Comparison of ENCODE assay signal across 22 cellular contexts in the genomic region with DNA sequence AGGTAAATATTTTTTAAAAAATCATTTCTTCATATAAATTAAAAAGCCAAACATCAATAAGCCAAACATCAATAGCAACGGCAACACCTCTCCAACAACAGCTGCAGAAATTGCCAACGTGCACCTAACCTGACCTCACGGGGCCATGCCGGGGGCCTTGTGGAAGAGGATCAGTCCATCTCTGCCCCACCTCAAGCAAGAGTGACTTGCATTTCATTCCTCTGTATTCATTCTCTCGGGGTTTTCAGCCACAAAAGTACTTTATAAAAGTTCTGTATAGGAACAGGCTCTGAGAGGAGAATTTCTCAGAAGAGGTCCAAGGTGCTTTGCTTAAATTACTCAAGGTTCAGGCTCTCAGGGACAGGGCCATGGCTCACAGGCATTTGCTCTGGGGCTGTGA.
A peak's percentile ranks its signal among the peaks of the same experiment; 100 is the strongest.
DNase-seq lines count a peak whose midpoint lies in the region; ATAC-seq lines count a peak whose summit lies in the region.
"Had no signal": no experiment of that assay in that cellular context is flagged by ENCODE, and none has a peak within 500 bp of the region (broad histone marks: within the 10 kb centered on the region; RNA-seq: fewer than 3 reads in every experiment).

No MANE protein-coding gene starts in this region.

- H3K4me1 Mint-ChIP-seq in activated CD4-positive, alpha-beta memory T cell treated with anti-CD3 and anti-CD28 coated beads for 36 hours (ENCODE audit: low read depth), result peaks cover 86% of the 10 kb centered on the region
- H3K4me1 Mint-ChIP-seq in activated CD4-positive, alpha-beta memory T cell treated with anti-CD3 and anti-CD28 coated beads, Interleukin-2, amount 10 ng/mL, durations not matched to agents 7 days and 5 days, result peaks cover 73% of the 10 kb centered on the region
- peaks cover 93% of the 10 kb centered on the region for H3K4me1 Mint-ChIP-seq in stimulated activated naive CD8-positive, alpha-beta T cell treated with anti-CD3 and anti-CD28 coated beads, Interleukin-15, Interleukin-2, amounts not matched to agents 100 ng/mL and 50 ng/mL, for 24 hours (ENCODE audit: low read depth)
- peaks cover 86% of the 10 kb centered on the region for H3K4me1 Mint-ChIP-seq in activated naive CD8-positive, alpha-beta T cell treated with anti-CD3 and anti-CD28 coated beads, Interleukin-2, amount 50 U/mL, for 24 hours

- H3K9me3 Mint-ChIP-seq in activated CD4-positive, alpha-beta memory T cell treated with anti-CD3 and anti-CD28 coated beads for 36 hours, result no peaks in the 10 kb centered on the region
- H3K9me3 Mint-ChIP-seq in activated CD4-positive, alpha-beta memory T cell treated with anti-CD3 and anti-CD28 coated beads, Interleukin-2, amount 10 ng/mL, durations not matched to agents 7 days and 5 days, result no peaks in the 10 kb centered on the region
- peaks cover 3% of the 10 kb centered on the region for H3K9me3 Mint-ChIP-seq in stimulated activated naive CD8-positive, alpha-beta T cell treated with anti-CD3 and anti-CD28 coated beads, Interleukin-15, Interleukin-2, amounts not matched to agents 100 ng/mL and 50 ng/mL, for 24 hours
- peaks cover 4% of the 10 kb centered on the region for H3K9me3 Mint-ChIP-seq in activated naive CD8-positive, alpha-beta T cell treated with anti-CD3 and anti-CD28 coated beads, Interleukin-2, amount 50 U/mL, for 24 hours
- H3K9me3 Mint-ChIP-seq: GM23338 had no signal

- H3K36me3 Mint-ChIP-seq in activated CD4-positive, alpha-beta memory T cell treated with anti-CD3 and anti-CD28 coated beads for 36 hours, result no peaks in the 10 kb centered on the region
- H3K36me3 Mint-ChIP-seq in activated CD4-positive, alpha-beta memory T cell treated with anti-CD3 and anti-CD28 coated beads, Interleukin-2, amount 10 ng/mL, durations not matched to agents 7 days and 5 days (ENCODE audit: low read depth), result peaks cover 25% of the 10 kb centered on the region
- H3K36me3 Mint-ChIP-seq in stimulated activated naive CD8-positive, alpha-beta T cell treated with anti-CD3 and anti-CD28 coated beads, Interleukin-15, Interleukin-2, amounts not matched to agents 100 ng/mL and 50 ng/mL, for 24 hours (ENCODE audit: low read depth), result peaks cover 8% of the 10 kb centered on the region
- H3K36me3 Mint-ChIP-seq in activated naive CD8-positive, alpha-beta T cell treated with anti-CD3 and anti-CD28 coated beads, Interleukin-2, amount 50 U/mL, for 24 hours (ENCODE audit: low read depth), result peaks cover 6% of the 10 kb centered on the region

- intact Hi-C loops in activated CD4-positive, alpha-beta memory T cell treated with anti-CD3 and anti-CD28 coated beads for 36 hours (cut with micrococcal nuclease), result no loop called here

- no peaks in the 10 kb centered on the region for H3K27me3 Mint-ChIP-seq in activated CD4-positive, alpha-beta memory T cell treated with anti-CD3 and anti-CD28 coated beads for 36 hours
- H3K27me3 Mint-ChIP-seq in activated CD4-positive, alpha-beta memory T cell treated with anti-CD3 and anti-CD28 coated beads, Interleukin-2, amount 10 ng/mL, durations not matched to agents 7 days and 5 days, result no peaks in the 10 kb centered on the region
- H3K27me3 Mint-ChIP-seq in stimulated activated naive CD8-positive, alpha-beta T cell treated with anti-CD3 and anti-CD28 coated beads, Interleukin-15, Interleukin-2, amounts not matched to agents 100 ng/mL and 50 ng/mL, for 24 hours, result no peaks in the 10 kb centered on the region
- peaks cover 3% of the 10 kb centered on the region for H3K27me3 Mint-ChIP-seq in activated naive CD8-positive, alpha-beta T cell treated with anti-CD3 and anti-CD28 coated beads, Interleukin-2, amount 50 U/mL, for 24 hours

- H3K4me3 Mint-ChIP-seq in activated CD4-positive, alpha-beta memory T cell treated with anti-CD3 and anti-CD28 coated beads for 36 hours, result no peak overlapping the region
- H3K4me3 Mint-ChIP-seq in activated CD4-positive, alpha-beta memory T cell treated with anti-CD3 and anti-CD28 coated beads, Interleukin-2, amount 10 ng/mL, durations not matched to agents 7 days and 5 days, result no peak overlapping the region
- H3K4me3 Mint-ChIP-seq in stimulated activated naive CD8-positive, alpha-beta T cell treated with anti-CD3 and anti-CD28 coated beads, Interleukin-15, Interleukin-2, amounts not matched to agents 100 ng/mL and 50 ng/mL, for 24 hours, result no peak overlapping the region
- no peak overlapping the region for H3K4me3 Mint-ChIP-seq in activated naive CD8-positive, alpha-beta T cell treated with anti-CD3 and anti-CD28 coated beads, Interleukin-2, amount 50 U/mL, for 24 hours
- H3K4me3 Mint-ChIP-seq: CD14-positive monocyte, GM23338 had no signal

- no peak for ATAC-seq in stimulated activated naive CD8-positive, alpha-beta T cell treated with anti-CD3 and anti-CD28 coated beads, Interleukin-15, Interleukin-2, amounts not matched to agents 100 U/mL and 50 U/mL, for 24 hours
- ATAC-seq in activated naive CD8-positive, alpha-beta T cell treated with anti-CD3 and anti-CD28 coated beads, Interleukin-2, amount 50 U/mL, for 24 hours, result no peak
- ATAC-seq in GM18519 (IDR thresholded peaks at IDR 0.05; ENCODE audit: low FRiP score, unreplicated experiment), result no peak
- ATAC-seq: GM23338, HCT116, HepG2 had no signal

- POLR2A ChIA-PET in activated CD4-positive, alpha-beta memory T cell treated with anti-CD3 and anti-CD28 coated beads for 36 hours (lab: Charles Lee), result interaction anchor here (0.7 to 1.2 kb wide), 3 partner anchors 13 to 25 kb away, joined by 3 to 5 read pairs (median 4); no protein-coding TSS in a partner anchor
- POLR2A ChIA-PET in activated CD4-positive, alpha-beta memory T cell treated with anti-CD3 and anti-CD28 coated beads, Interleukin-2, amount 10 ng/mL, durations not matched to agents 7 days and 5 days (lab: Charles Lee), result interaction anchor here (1.1 to 3.3 kb wide), 3 partner anchors 13 to 99 kb away, joined by 3 to 13 read pairs (median 4); no protein-coding TSS in a partner anchor

- peak overlapping the region; percentile 11 for H3K27ac Mint-ChIP-seq in activated CD4-positive, alpha-beta memory T cell treated with anti-CD3 and anti-CD28 coated beads for 36 hours
- H3K27ac Mint-ChIP-seq in activated CD4-positive, alpha-beta memory T cell treated with anti-CD3 and anti-CD28 coated beads, Interleukin-2, amount 10 ng/mL, durations not matched to agents 7 days and 5 days, result no peak overlapping the region
- peak overlapping the region; percentile 79 for H3K27ac Mint-ChIP-seq in stimulated activated naive CD8-positive, alpha-beta T cell treated with anti-CD3 and anti-CD28 coated beads, Interleukin-15, Interleukin-2, amounts not matched to agents 100 ng/mL and 50 ng/mL, for 24 hours
- peak overlapping the region; percentile 71 for H3K27ac Mint-ChIP-seq in activated naive CD8-positive, alpha-beta T cell treated with anti-CD3 and anti-CD28 coated beads, Interleukin-2, amount 50 U/mL, for 24 hours
- H3K27ac Mint-ChIP-seq: GM23338 had no signal

- CTCF ChIA-PET in activated CD4-positive, alpha-beta memory T cell treated with anti-CD3 and anti-CD28 coated beads for 36 hours (lab: Charles Lee), result interaction anchor here (1.0 kb wide), 1 partner anchor 41 kb away, joined by 3 read pairs; no protein-coding TSS in a partner anchor
- CTCF ChIA-PET in activated CD4-positive, alpha-beta memory T cell treated with anti-CD3 and anti-CD28 coated beads, Interleukin-2, amount 10 ng/mL, durations not matched to agents 7 days and 5 days (lab: Charles Lee), result interaction anchor here (1.6 to 1.7 kb wide), 2 partner anchors 8 to 36 kb away, joined by 3 to 6 read pairs; no protein-coding TSS in a partner anchor

- no peak for DNase-seq in activated CD4-positive, alpha-beta memory T cell treated with anti-CD3 and anti-CD28 coated beads for 36 hours
- no peak for DNase-seq in activated CD4-positive, alpha-beta memory T cell treated with anti-CD3 and anti-CD28 coated beads, Interleukin-2, amount 10 ng/mL, durations not matched to agents 7 days and 5 days
- no peak for DNase-seq in stimulated activated naive CD8-positive, alpha-beta T cell treated with anti-CD3 and anti-CD28 coated beads, Interleukin-15, Interleukin-2, amounts not matched to agents 100 U/mL and 50 U/mL, for 24 hours
- DNase-seq in activated naive CD8-positive, alpha-beta T cell treated with anti-CD3 and anti-CD28 coated beads, Interleukin-2, amount 50 U/mL, for 24 hours, result no peak
- DNase-seq in NCI-H1436 (lab: John Stamatoyannopoulos, UW), result no peak
- DNase-seq: AML-193; DMS79 treated with DMSO at 0.1 percent for 48 hours; KG1; NCI-H1092 treated with DMSO at 0.1 percent for 48 hours; NCI-H146; NCI-H2029; NCI-H345; NCI-H524; NCI-H774; NK-92 treated with Interleukin-12 subunit alpha and Interleukin-12 subunit beta, amount 100 ng/mL, for 24 hours; SHP77 treated with DMSO at 0.1 percent for 48 hours had no signal
